8 cellular contexts compared by ENCODE assay signal in genomic region chr10:16545126-16545736, GRCh38. TPM values are rescaled to one million over a fixed set of nuclear protein-coding genes. Genes with fewer than 3 reads are reported as not detected.
DNase-seq lines count a peak whose midpoint lies in the region; ATAC-seq and TF ChIP-seq lines count a peak whose summit lies in the region.

No MANE protein-coding gene starts in this region.

- H3K4me1 Mint-ChIP-seq in nephron = no peaks in the 10 kb centered on the region
- H3K4me1 Mint-ChIP-seq in activated naive CD8-positive, alpha-beta T cell treated with anti-CD3 and anti-CD28 coated beads, Interleukin-2, amount 50 U/mL, for 24 hours = peaks cover 3% of the 10 kb centered on the region

- TF ChIP-seq CTCF in dorsolateral prefrontal cortex (IDR thresholded peaks at IDR 0.05 in 54 of 56, conservative IDR thresholded peaks at IDR 0.05 in 2 of 56; ENCODE audit: low read depth in 1 of 56, partially characterized antibody in 56 of 56) = peak in 54 of 56 donors; percentile 16 to 67 (median 46)
- TF ChIP-seq CTCF in nephron (IDR thresholded peaks at IDR 0.05; ENCODE audit: unreplicated experiment in 3 of 3) = peak; percentile 51 to 69 (median 53)

- peaks cover 0 to 16% (median 0%) of the 10 kb centered on the region in 45 donors for H3K27me3 ChIP-seq in dorsolateral prefrontal cortex

- H3K9me3 Mint-ChIP-seq in nephron = peaks cover 3% of the 10 kb centered on the region
- no peaks in the 10 kb centered on the region for H3K9me3 Mint-ChIP-seq in activated naive CD8-positive, alpha-beta T cell treated with anti-CD3 and anti-CD28 coated beads, Interleukin-2, amount 50 U/mL, for 24 hours

- no peak overlapping the region for H3K4me3 Mint-ChIP-seq in nephron
- H3K4me3 Mint-ChIP-seq in activated naive CD8-positive, alpha-beta T cell treated with anti-CD3 and anti-CD28 coated beads, Interleukin-2, amount 50 U/mL, for 24 hours = no peak overlapping the region

- no peak overlapping the region for H3K27ac ChIP-seq in dorsolateral prefrontal cortex

- no peak overlapping the region for H3K4me3 ChIP-seq in dorsolateral prefrontal cortex

- DNase-seq in Right ventricle myocardium superior = no peak
- no peak for DNase-seq in Right ventricle myocardium inferior (ENCODE audit: missing footprints)
- DNase-seq in NCI-H82 treated with DMSO at 0.1 percent for 48 hours (lab: John Stamatoyannopoulos, UW; ENCODE audit: unreplicated experiment) = peak; percentile 88
- DNase-seq in dorsolateral prefrontal cortex = peak in 1 of 10 donors; percentile 23
- DNase-seq in activated naive CD8-positive, alpha-beta T cell treated with anti-CD3 and anti-CD28 coated beads, Interleukin-2, amount 50 U/mL, for 24 hours = no peak
- DNase-seq in COLO668 (lab: John Stamatoyannopoulos, UW; ENCODE audit: unreplicated experiment) = no peak

- H3K27me3 Mint-ChIP-seq in nephron (ENCODE audit: low read depth) = peaks cover 9% of the 10 kb centered on the region
- H3K27me3 Mint-ChIP-seq in activated naive CD8-positive, alpha-beta T cell treated with anti-CD3 and anti-CD28 coated beads, Interleukin-2, amount 50 U/mL, for 24 hours = peaks cover 26% of the 10 kb centered on the region

- H3K27ac Mint-ChIP-seq in nephron = no peak overlapping the region
- no peak overlapping the region for H3K27ac Mint-ChIP-seq in activated naive CD8-positive, alpha-beta T cell treated with anti-CD3 and anti-CD28 coated beads, Interleukin-2, amount 50 U/mL, for 24 hours

- ATAC-seq in Right ventricle myocardium superior (ENCODE audit: poor library complexity) (peak; percentile 68), Right ventricle myocardium inferior (no peak), HG02798 (IDR thresholded peaks at IDR 0.05; ENCODE audit: poor library complexity, unreplicated experiment) (peak; percentile 75)
- ATAC-seq in activated naive CD8-positive, alpha-beta T cell treated with anti-CD3 and anti-CD28 coated beads, Interleukin-2, amount 50 U/mL, for 24 hours = no peak

- intact Hi-C loops in Right ventricle myocardium superior (cut with DNase I) = no loop called here
- intact Hi-C loops in Right ventricle myocardium inferior (cut with DNase I) = no loop called here
- intact Hi-C loops in dorsolateral prefrontal cortex (cut with DNase I) = no loop called here

- no peaks in the 10 kb centered on the region for H3K36me3 Mint-ChIP-seq in nephron (ENCODE audit: low read depth)
- H3K36me3 Mint-ChIP-seq in activated naive CD8-positive, alpha-beta T cell treated with anti-CD3 and anti-CD28 coated beads, Interleukin-2, amount 50 U/mL, for 24 hours (ENCODE audit: low read depth) = no peaks in the 10 kb centered on the region

RNA-seq across cellular contexts. Expression of gene C1QL3, which starts 23.6 kb away (rescaled TPM):
- total RNA-seq in Right ventricle myocardium superior (not detected), Right ventricle myocardium inferior (not detected), dorsolateral prefrontal cortex (100 to 1,000 TPM in 2 of 120 experiments, 10 to 100 TPM in 118; 16.0 to 110 (median 58.0) TPM)

Comparison
In these comparisons a context has a peak if more than half of its experiments do, and no peak if none do; other contexts are left out.
1. ATAC-seq: peak in Right ventricle myocardium superior (single experiment) and HG02798 (single experiment); none in Right ventricle myocardium inferior (single experiment) and activated naive CD8-positive, alpha-beta T cell treated with anti-CD3 and anti-CD28 coated beads, Interleukin-2, amount 50 U/mL, for 24 hours (single experiment).
2. RNA of gene C1QL3, which starts 23.6 kb away (total RNA-seq): 16.0 to 110 TPM in dorsolateral prefrontal cortex; not detected in Right ventricle myocardium inferior (single experiment) and not detected in Right ventricle myocardium superior (single experiment); every median in the first group is over 10 times any median in the second.